ENCODE assay signal across 18 cellular contexts in the genomic region with DNA sequence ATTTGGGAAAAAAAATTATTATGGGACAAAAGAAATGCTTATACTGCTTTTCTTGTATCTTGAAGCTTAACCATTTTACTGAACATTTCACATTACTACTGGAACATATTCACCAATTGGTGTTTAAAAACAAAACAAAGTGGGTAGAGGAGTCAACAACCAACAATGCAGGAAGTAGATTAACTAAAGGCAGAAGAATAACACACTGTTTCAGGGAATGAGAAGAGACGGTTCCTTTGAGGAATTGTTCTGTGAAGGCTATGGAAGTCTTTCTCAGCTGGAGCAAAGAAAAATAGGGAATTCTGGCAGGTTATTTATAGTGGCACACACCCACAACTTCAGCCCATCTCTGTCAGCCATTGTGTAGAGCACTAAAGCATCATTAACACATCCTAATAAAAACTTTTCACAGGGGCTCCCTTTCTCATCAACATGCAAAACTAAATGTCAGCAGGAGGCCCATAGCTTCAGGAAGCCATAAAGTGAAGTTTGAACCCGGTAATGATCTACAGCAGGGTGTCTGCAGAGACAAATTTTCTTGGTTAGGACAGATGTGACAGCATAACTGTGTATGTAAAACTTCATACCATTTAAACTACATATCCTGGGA.
DNase-seq lines count a peak whose midpoint lies in the region; ATAC-seq lines count a peak whose summit lies in the region.
"Had no signal": no experiment of that assay in that cellular context is flagged by ENCODE, and none has a peak within 500 bp of the region (broad histone marks: within the 10 kb centered on the region; RNA-seq: fewer than 3 reads in every experiment).

No MANE protein-coding gene starts in this region.

- no peaks in the 10 kb centered on the region for H3K36me3 ChIP-seq in CD4-positive, alpha-beta memory T cell (ENCODE audit: insufficient read depth, low read length)
- H3K36me3 ChIP-seq: lower lobe of right lung, neutrophil had no signal

- no peaks in the 10 kb centered on the region for H3K27me3 ChIP-seq in CD4-positive, alpha-beta memory T cell (ENCODE audit: insufficient read depth, low read length)
- H3K27me3 ChIP-seq: neutrophil had no signal

- no peaks in the 10 kb centered on the region for H3K4me1 Mint-ChIP-seq in CD4-positive, alpha-beta memory T cell
- H3K4me1 Mint-ChIP-seq: activated naive CD4-positive, alpha-beta T cell treated with anti-CD3 and anti-CD28 coated beads, Interleukin-2, amount 10 ng/mL, durations not matched to agents 7 days and 5 days; stimulated activated naive B cell treated with anti-CD40 and anti-IgM and Interleukin-4, amounts not matched to agents 10 μg/mL and 1 μg/mL and 100 μg/mL, for 72 hours had no signal

- no peaks in the 10 kb centered on the region for H3K9me3 ChIP-seq in CD4-positive, alpha-beta memory T cell (ENCODE audit: control insufficient read depth in 1 of 2, low read length in 2 of 2)
- H3K9me3 ChIP-seq: lower lobe of right lung, neutrophil had no signal

- H3K4me3 Mint-ChIP-seq in CD4-positive, alpha-beta memory T cell: no peak overlapping the region
- H3K4me3 Mint-ChIP-seq: activated naive CD4-positive, alpha-beta T cell treated with anti-CD3 and anti-CD28 coated beads, Interleukin-2, amount 10 ng/mL, durations not matched to agents 7 days and 5 days; stimulated activated naive B cell treated with anti-CD40 and anti-IgM and Interleukin-4, amounts not matched to agents 10 μg/mL and 1 μg/mL and 100 μg/mL, for 72 hours had no signal

- POLR2A ChIA-PET in CD4-positive, alpha-beta memory T cell (lab: Charles Lee; ENCODE audit: partially characterized antibody): no interaction called here

- H3K27ac Mint-ChIP-seq in CD4-positive, alpha-beta memory T cell: no peak overlapping the region
- H3K27ac Mint-ChIP-seq: activated naive CD4-positive, alpha-beta T cell treated with anti-CD3 and anti-CD28 coated beads, Interleukin-2, amount 10 ng/mL, durations not matched to agents 7 days and 5 days; stimulated activated naive B cell treated with anti-CD40 and anti-IgM and Interleukin-4, amounts not matched to agents 10 μg/mL and 1 μg/mL and 100 μg/mL, for 72 hours had no signal

- no peaks in the 10 kb centered on the region for H3K4me1 ChIP-seq in CD4-positive, alpha-beta memory T cell (ENCODE audit: insufficient read depth, low read length)
- H3K4me1 ChIP-seq: lower lobe of right lung had no signal

- H3K27me3 Mint-ChIP-seq in CD4-positive, alpha-beta memory T cell: no peaks in the 10 kb centered on the region
- H3K27me3 Mint-ChIP-seq: activated naive CD4-positive, alpha-beta T cell treated with anti-CD3 and anti-CD28 coated beads, Interleukin-2, amount 10 ng/mL, durations not matched to agents 7 days and 5 days; stimulated activated naive B cell treated with anti-CD40 and anti-IgM and Interleukin-4, amounts not matched to agents 10 μg/mL and 1 μg/mL and 100 μg/mL, for 72 hours had no signal

- ATAC-seq in sciatic nerve (no peak), HG02623 (IDR thresholded peaks at IDR 0.05; ENCODE audit: unreplicated experiment) (no peak), HG02610 (IDR thresholded peaks at IDR 0.05; ENCODE audit: unreplicated experiment) (no peak)
- ATAC-seq: lower lobe of right lung; stimulated activated naive B cell treated with anti-CD40 and anti-IgM and Interleukin-4, amounts not matched to agents 10 μg/mL and 1 μg/mL and 100 μg/mL, for 72 hours had no signal

- CTCF ChIA-PET in CD4-positive, alpha-beta memory T cell (lab: Charles Lee; ENCODE audit: partially characterized antibody): no interaction called here

- H3K9me3 Mint-ChIP-seq in CD4-positive, alpha-beta memory T cell: peaks cover 3 to 32% (median 15%) of the 10 kb centered on the region in 8 donors

- no peak overlapping the region for H3K4me3 ChIP-seq in CD4-positive, alpha-beta memory T cell (ENCODE audit: low read length in 2 of 2)
- H3K4me3 ChIP-seq: lower lobe of right lung had no signal

- intact Hi-C loops in sciatic nerve (cut with DNase I): no loop called here
- intact Hi-C loops in CD4-positive, alpha-beta memory T cell (cut with micrococcal nuclease): no loop called here

- DNase-seq in HCEC 1CT: peak; percentile 66
- peak; percentile 19 for DNase-seq in amniotic stem cell (lab: John Stamatoyannopoulos, UW)
- peak; percentile 28 for DNase-seq in glomerular visceral epithelial cell (ENCODE audit: extremely low spot score)
- peak; percentile 76 for DNase-seq in renal cortical epithelial cell (ENCODE audit: low read depth)
- no peak for DNase-seq in sciatic nerve (ENCODE audit: low spot score)
- no peak for DNase-seq in CD4-positive, alpha-beta memory T cell
- DNase-seq: activated CD8-positive, alpha-beta memory T cell treated with anti-CD3 and anti-CD28 coated beads for 24 hours; activated naive CD4-positive, alpha-beta T cell treated with anti-CD3 and anti-CD28 coated beads, Interleukin-2, amount 10 ng/mL, durations not matched to agents 7 days and 5 days; cerebellar nuclear complex; GF-D8; lower lobe of right lung; NCI-H1417 treated with DMSO at 0.1 percent for 48 hours; NCI-H446; stimulated activated naive B cell treated with anti-CD40 and anti-IgM and Interleukin-4, amounts not matched to agents 10 μg/mL and 1 μg/mL and 100 μg/mL, for 72 hours had no signal

- no peak overlapping the region for H3K27ac ChIP-seq in CD4-positive, alpha-beta memory T cell (ENCODE audit: low read depth, low read length)
- H3K27ac ChIP-seq: lower lobe of right lung, neutrophil, VCaP had no signal

- H3K36me3 Mint-ChIP-seq in CD4-positive, alpha-beta memory T cell: no peaks in the 10 kb centered on the region
- H3K36me3 Mint-ChIP-seq: activated naive CD4-positive, alpha-beta T cell treated with anti-CD3 and anti-CD28 coated beads, Interleukin-2, amount 10 ng/mL, durations not matched to agents 7 days and 5 days; stimulated activated naive B cell treated with anti-CD40 and anti-IgM and Interleukin-4, amounts not matched to agents 10 μg/mL and 1 μg/mL and 100 μg/mL, for 72 hours had no signal

Comparison
In these comparisons a context has a peak if more than half of its experiments do, and no peak if none do; other contexts are left out.
1. DNase-seq: peak in HCEC 1CT (single experiment), amniotic stem cell (single experiment), glomerular visceral epithelial cell (single experiment) and renal cortical epithelial cell (single experiment); none in sciatic nerve (single experiment) and CD4-positive, alpha-beta memory T cell (0 of 5).